In genomic region chr17:41917957-41918391, GRCh38 we compare ENCODE assay signal across 8 cellular contexts. TPM values are rescaled to one million over a fixed set of nuclear protein-coding genes. Genes with fewer than 3 reads are reported as not detected.
A peak's percentile ranks its signal among the peaks of the same experiment; 100 is the strongest.
DNase-seq lines count a peak whose midpoint lies in the region; ATAC-seq and TF ChIP-seq lines count a peak whose summit lies in the region.

No MANE protein-coding gene starts in this region.

- 0 to 1% (median 0%) methylated on average over 10 to 30 of the region's 30 CpGs for WGBS in heart left ventricle, 4 donors
- WGBS in psoas muscle, 3 donors, result 0% methylated on average over 26 to 30 of the region's 30 CpGs

- H3F3A ChIP-seq in OCI-LY1 (ENCODE audit: insufficient read depth, low read length), result no peaks in the 10 kb centered on the region; the same call in 1 of the 2 replicates

- H3K27me3 ChIP-seq in OCI-LY1 (ENCODE audit: insufficient read depth, low read length), result no peaks in the 10 kb centered on the region
- H3K27me3 ChIP-seq in heart left ventricle, result no peaks in the 10 kb centered on the region
- no peaks in the 10 kb centered on the region for H3K27me3 ChIP-seq in psoas muscle (ENCODE audit: insufficient read depth in 3 of 3, low read length in 2 of 3)

- peak overlapping the region; percentile 57 for H3K27ac ChIP-seq in OCI-LY1 (ENCODE audit: low read depth, low read length, poor library complexity, severe bottlenecking)
- peak overlapping the region; percentile 37 to 94 (median 89) for H3K27ac ChIP-seq in heart left ventricle
- H3K27ac ChIP-seq in psoas muscle, result peak overlapping the region; percentile 84

- intact Hi-C loops in heart left ventricle (cut with DNase I) (loop anchor here in 1 of 10 donors (2.0 kb wide), 1 partner anchor 53 kb away; the partner anchor contains the start of gene KLHL11), psoas muscle (cut with DNase I) (no loop called here)

- peak; percentile 60 for DNase-seq in DMS79 treated with DMSO at 0.1 percent for 48 hours (lab: John Stamatoyannopoulos, UW)
- DNase-seq in activated naive CD4-positive, alpha-beta T cell treated with Interleukin-2 at 50 U/mL for 16 hours, result peak; percentile 46
- peak; percentile 56 to 79 (median 71) for DNase-seq in heart left ventricle
- peak; percentile 69 to 86 for DNase-seq in psoas muscle
- DNase-seq in AG08396 (ENCODE audit: low spot score), result no peak
- no peak for DNase-seq in GM13976 (ENCODE audit: low spot score)

- no peak for TF ChIP-seq CTCF in OCI-LY1 (IDR thresholded peaks at IDR 0.05; ENCODE audit: low read length)
- TF ChIP-seq CTCF in heart left ventricle (IDR thresholded peaks at IDR 0.05), result no peak
- TF ChIP-seq CTCF in psoas muscle (IDR thresholded peaks at IDR 0.05), result no peak
- no peak for TF ChIP-seq CTCF in GM13976 (IDR thresholded peaks at IDR 0.05; ENCODE audit: borderline replicate concordance, control extremely low read depth, extremely low read depth, insufficient read depth, missing control alignments)

- H3K79me2 ChIP-seq in OCI-LY1 (ENCODE audit: insufficient read depth, low read length), result peaks cover 45% of the 10 kb centered on the region

- peak overlapping the region; percentile 89 for H3K4me3 ChIP-seq in OCI-LY1 (ENCODE audit: low read depth, low read length, poor library complexity, severe bottlenecking)
- H3K4me3 ChIP-seq in heart left ventricle, result peak overlapping the region; percentile 69 to 100 (median 92)
- H3K4me3 ChIP-seq in psoas muscle, result peak overlapping the region; percentile 98

- no peak for TF ChIP-seq POLR2A in heart left ventricle (IDR thresholded peaks at IDR 0.05)

- ATAC-seq in HG02943 (IDR thresholded peaks at IDR 0.05; ENCODE audit: low read depth, unreplicated experiment), result peak; percentile 9
- peak in 3 of 4 donors; percentile 33 to 44 (median 36) for ATAC-seq in heart left ventricle
- peak in 3 of 4 donors; percentile 9 to 46 (median 19) for ATAC-seq in psoas muscle

- peak overlapping the region; percentile 100 for H3K4me2 ChIP-seq in OCI-LY1 (ENCODE audit: low read length)

- H3K9me2 ChIP-seq in OCI-LY1 (ENCODE audit: low read depth, low read length), result no peaks in the 10 kb centered on the region

- H3K4me1 ChIP-seq in OCI-LY1 (ENCODE audit: insufficient read depth, low read length, severe bottlenecking) (peaks cover 51% of the 10 kb centered on the region), heart left ventricle (peaks cover 0 to 38% (median 29%) of the 10 kb centered on the region in 12 donors), psoas muscle (peaks cover 15% of the 10 kb centered on the region)

- in situ Hi-C loops in GM13976 (cut with MboI; ENCODE audit: low sequenced_read_pairs, unreplicated experiment), result no loop called here

- H4K20me1 ChIP-seq in OCI-LY1 (ENCODE audit: insufficient read depth, low read length), result no peaks in the 10 kb centered on the region

- H3K9me3 ChIP-seq in OCI-LY1 (ENCODE audit: low read length), result no peaks in the 10 kb centered on the region
- no peaks in the 10 kb centered on the region for H3K9me3 ChIP-seq in heart left ventricle
- no peaks in the 10 kb centered on the region for H3K9me3 ChIP-seq in psoas muscle

- H3K36me3 ChIP-seq in OCI-LY1 (ENCODE audit: insufficient read depth, low read length), result peaks cover 23% of the 10 kb centered on the region; the same call in 1 of the 2 replicates
- H3K36me3 ChIP-seq in heart left ventricle, result peaks cover 0 to 10% (median 7%) of the 10 kb centered on the region in 9 donors
- peaks cover 0 to 7% of the 10 kb centered on the region in 2 donors for H3K36me3 ChIP-seq in psoas muscle (ENCODE audit: insufficient read depth in 1 of 2, low read depth in 1 of 2)

- H2AFZ ChIP-seq in OCI-LY1 (ENCODE audit: low read length), result no peak overlapping the region

- peak overlapping the region; percentile 93 for H3K9ac ChIP-seq in OCI-LY1 (ENCODE audit: low read length)

RNA-seq across cellular contexts. Expression of gene ACLY, which starts 0.8 kb away (rescaled TPM):
- 10 to 100 TPM; 18.2 to 55.5 (median 34.7) TPM for total RNA-seq in heart left ventricle
- polyA plus RNA-seq in heart left ventricle, result 10 to 100 TPM in 1 of 2 donors, 1 to 10 TPM in 1; 8.3 to 39.7 TPM
- total RNA-seq in psoas muscle, result 10 to 100 TPM; 18.6 to 24.1 (median 21.5) TPM
- 10 to 100 TPM; 10.5 to 20.5 (median 17.9) TPM for polyA plus RNA-seq in psoas muscle

RNA-seq across cellular contexts. Expression of gene ODAD4, which starts 12.4 kb away (rescaled TPM):
- total RNA-seq in heart left ventricle, result under 1 TPM in 8 of 9 donors, not detected in 1; 0.38 to 0.96 (median 0.73) TPM
- polyA plus RNA-seq in heart left ventricle, result 1 to 10 TPM in 1 of 2 donors, under 1 TPM in 1; 0.69 to 1.2 TPM
- total RNA-seq in psoas muscle, result under 1 TPM in 2 of 4 donors, not detected in 2; 0.17 to 0.32 TPM
- under 1 TPM; 0.31 to 0.99 (median 0.63) TPM for polyA plus RNA-seq in psoas muscle

RNA-seq across cellular contexts. Expression of gene CNP, which starts 48.6 kb away (rescaled TPM):
- total RNA-seq in heart left ventricle (10 to 100 TPM; 23.3 to 49.1 (median 27.5) TPM), psoas muscle (10 to 100 TPM; 21.0 to 26.8 (median 22.9) TPM)
- polyA plus RNA-seq in heart left ventricle (10 to 100 TPM; 19.3 to 31.6 TPM), psoas muscle (10 to 100 TPM; 17.6 to 22.6 (median 21.2) TPM)

RNA-seq across cellular contexts. Expression of gene KLHL11, which starts 52.8 kb away (rescaled TPM):
- total RNA-seq in heart left ventricle (1 to 10 TPM; 2.3 to 5.9 (median 3.6) TPM), psoas muscle (1 to 10 TPM; 2.1 to 3.4 (median 2.5) TPM)
- polyA plus RNA-seq in heart left ventricle (1 to 10 TPM; 1.1 to 1.9 TPM), psoas muscle (1 to 10 TPM; 1.1 to 6.1 (median 1.4) TPM)

Comparison
In these comparisons a context has a peak if more than half of its experiments do, and no peak if none do; other contexts are left out.
1. DNase-seq: peak in DMS79 treated with DMSO at 0.1 percent for 48 hours (single experiment), activated naive CD4-positive, alpha-beta T cell treated with Interleukin-2 at 50 U/mL for 16 hours (single experiment), heart left ventricle (5 of 5) and psoas muscle (2 of 2); none in AG08396 (single experiment) and GM13976 (single experiment).
2. Peak in every context shown above with its lines, with median percentiles within 50 percentile points of each other: ATAC-seq, H3K27ac ChIP-seq and H3K4me3 ChIP-seq.